16 cellular contexts compared by ENCODE assay signal in the genomic region with DNA sequence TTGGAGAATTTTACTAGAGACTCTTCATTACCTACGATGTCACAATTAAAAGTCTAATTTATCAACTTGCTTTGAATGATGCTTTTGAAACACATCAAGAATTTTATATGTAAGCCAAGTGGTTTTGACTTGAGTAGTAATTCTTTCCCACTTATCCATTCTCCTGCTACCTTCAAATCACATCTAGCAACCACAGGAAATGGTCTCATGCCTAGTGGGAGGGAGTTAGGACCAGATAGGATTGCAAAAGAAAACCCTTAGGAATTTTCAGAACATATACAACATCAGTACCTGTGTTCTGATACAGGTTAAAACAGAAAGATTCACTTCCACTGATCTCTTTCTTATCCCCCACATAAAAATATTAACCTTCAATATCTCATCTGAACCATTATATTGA.
DNase-seq lines count a peak whose midpoint lies in the region; TF ChIP-seq lines count a peak whose summit lies in the region.
"Had no signal": no experiment of that assay in that cellular context is flagged by ENCODE, and none has a peak within 500 bp of the region (broad histone marks: within the 10 kb centered on the region; RNA-seq: fewer than 3 reads in every experiment).

No MANE protein-coding gene starts in this region.

- no peaks in the 10 kb centered on the region for H3K36me3 ChIP-seq in smooth muscle cell (ENCODE audit: low read depth)
- H3K36me3 ChIP-seq: BE2C had no signal

- H3F3A ChIP-seq in smooth muscle cell (ENCODE audit: low read depth) = peaks cover 10% of the 10 kb centered on the region

- H3K4me2 ChIP-seq in smooth muscle cell = peak overlapping the region; percentile 15

- no peak overlapping the region for H2AFZ ChIP-seq in smooth muscle cell (ENCODE audit: low read depth)

- TF ChIP-seq CTCF in smooth muscle cell (IDR thresholded peaks at IDR 0.05; ENCODE audit: borderline replicate concordance, insufficient read depth, poor library complexity, severe bottlenecking) = no peak

- H3K9ac ChIP-seq in smooth muscle cell (ENCODE audit: low read depth) = no peak overlapping the region

- 91% methylated on average over 1 of the region's 1 CpG for WGBS in smooth muscle cell (ENCODE audit: low lambda C conversion rate)

- peaks cover 22% of the 10 kb centered on the region for H3K4me1 ChIP-seq in smooth muscle cell (ENCODE audit: low read depth)
- H3K4me1 ChIP-seq: BE2C had no signal

- H3K79me2 ChIP-seq in smooth muscle cell (ENCODE audit: low read depth) = no peaks in the 10 kb centered on the region

- peak; percentile 43 for DNase-seq in ELR (ENCODE audit: low read depth)
- DNase-seq in amniotic epithelial cell (ENCODE audit: low read depth) = peak; percentile 87
- DNase-seq in iris pigment epithelial cell (ENCODE audit: low read depth) = peak; percentile 37
- DNase-seq in smooth muscle cell (lab: John Stamatoyannopoulos, UW; ENCODE audit: unreplicated experiment) = no peak
- DNase-seq in HuH-7 (ENCODE audit: low spot score) = no peak
- DNase-seq in NCI-H187 treated with DMSO at 0.1 percent for 48 hours (lab: John Stamatoyannopoulos, UW) = no peak
- no peak for DNase-seq in NCI-H1092 (lab: John Stamatoyannopoulos, UW)
- DNase-seq: BE2C; C1 segment of cervical spinal cord; CD4-positive, CD25-positive, alpha-beta regulatory T cell; CD8-positive, alpha-beta memory T cell; COR-L47; DMS 273 treated with DMSO at 0.1 percent for 48 hours; H9; KBM-7 had no signal

- H3K27me3 ChIP-seq in smooth muscle cell (ENCODE audit: low read depth) = no peaks in the 10 kb centered on the region
- H3K27me3 ChIP-seq: BE2C had no signal

- peak overlapping the region; percentile 17 for H3K27ac ChIP-seq in smooth muscle cell (ENCODE audit: low read depth)

- no peaks in the 10 kb centered on the region for H3K9me3 ChIP-seq in smooth muscle cell (replicated peaks; ENCODE audit: low read depth)
- H3K9me3 ChIP-seq: BE2C had no signal

- H4K20me1 ChIP-seq in smooth muscle cell (ENCODE audit: low read depth) = no peaks in the 10 kb centered on the region

- H3K4me3 ChIP-seq in smooth muscle cell = no peak overlapping the region
- H3K4me3 ChIP-seq: GM12878 had no signal

Comparison
In these comparisons a context has a peak if more than half of its experiments do, and no peak if none do; other contexts are left out.
1. DNase-seq: peak in ELR (single experiment), amniotic epithelial cell (single experiment) and iris pigment epithelial cell (single experiment); none in smooth muscle cell (single experiment), HuH-7 (single experiment), NCI-H187 treated with DMSO at 0.1 percent for 48 hours (single experiment) and NCI-H1092 (single experiment).